Comparison of ENCODE assay signal across 8 cellular contexts in the genomic region with DNA sequence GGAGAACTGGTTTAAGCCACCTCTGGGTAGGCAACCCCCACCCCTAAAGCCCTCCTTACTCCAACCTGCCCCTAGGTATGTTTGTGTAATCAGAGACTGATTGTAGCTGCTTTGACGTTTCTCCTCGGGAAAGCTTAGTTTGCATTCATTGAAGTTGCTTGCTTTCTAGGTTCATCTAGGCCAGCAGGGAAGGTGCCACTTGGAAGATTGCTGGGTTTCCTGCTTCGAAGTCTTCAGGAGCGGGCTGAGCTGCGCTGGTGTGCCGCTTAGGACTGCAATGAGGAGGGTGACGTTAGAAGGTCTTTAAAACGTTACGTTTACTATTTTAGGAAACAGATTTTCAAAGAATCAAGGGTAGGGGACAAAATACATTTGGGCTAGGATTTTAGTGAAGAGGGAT.
DNase-seq lines count a peak whose midpoint lies in the region; ATAC-seq and TF ChIP-seq lines count a peak whose summit lies in the region.

No MANE protein-coding gene starts in this region.

- peaks cover 3 to 6% of the 10 kb centered on the region in 2 donors for H3K4me1 ChIP-seq in mucosa of rectum (ENCODE audit: control insufficient read depth in 2 of 2, insufficient read depth in 2 of 2, low read length in 2 of 2)

- H3K9ac ChIP-seq in mucosa of rectum (ENCODE audit: low read depth in 1 of 2, low read length in 2 of 2), result peak overlapping the region; percentile 0 to 75

- in situ Hi-C loops in astrocyte of the spinal cord (cut with HindIII; ENCODE audit: low sequenced_read_pairs), result no loop called here

- ATAC-seq in HG03135 (IDR thresholded peaks at IDR 0.05; ENCODE audit: unreplicated experiment), result no peak
- no peak for ATAC-seq in GM21737 (IDR thresholded peaks at IDR 0.05; ENCODE audit: unreplicated experiment)

- POLR2A ChIA-PET in BJ (lab: Charles Lee), result interaction anchor here (0.5 kb wide), 1 partner anchor 509 kb away, joined by 4 read pairs; no protein-coding TSS in a partner anchor

- TF ChIP-seq CTCF in BJ (IDR thresholded peaks at IDR 0.05; ENCODE audit: insufficient read depth, low read depth, low read length), result no peak
- TF ChIP-seq CTCF in HFF-Myc (IDR thresholded peaks at IDR 0.05; ENCODE audit: low read depth, low read length, missing control alignments), result no peak
- no peak for TF ChIP-seq CTCF in astrocyte of the spinal cord (IDR thresholded peaks at IDR 0.05; ENCODE audit: low read depth, low read length)

- H3K27me3 ChIP-seq in BJ (ENCODE audit: control insufficient read depth, insufficient read depth, low read length), result no peaks in the 10 kb centered on the region
- H3K27me3 ChIP-seq in mucosa of rectum (ENCODE audit: control insufficient read depth in 2 of 2, insufficient read depth in 2 of 2, low read length in 2 of 2), result peaks cover 6 to 20% of the 10 kb centered on the region in 2 donors

- peak overlapping the region; percentile 65 for H3K4me3 ChIP-seq in BJ (ENCODE audit: low read depth, low read length)
- H3K4me3 ChIP-seq in HFF-Myc (replicated peaks; ENCODE audit: low read depth, low read length), result 0 out of 2 replicates have a peak overlapping the region, but pooled peaks have one; percentile 67
- no peak overlapping the region for H3K4me3 ChIP-seq in astrocyte of the spinal cord (ENCODE audit: low read depth, low read length)
- H3K4me3 ChIP-seq in mucosa of rectum (ENCODE audit: low read length in 2 of 2), result peak overlapping the region in 1 of 2 donors; percentile 88

- peak overlapping the region; percentile 76 to 82 for H3K27ac ChIP-seq in mucosa of rectum (ENCODE audit: low read depth in 2 of 2, low read length in 2 of 2)

- DNase-seq in BJ (ENCODE audit: low read depth), result no peak
- DNase-seq in HFF-Myc (ENCODE audit: extremely low read depth, low read depth), result no peak
- DNase-seq in astrocyte of the spinal cord (ENCODE audit: low read depth, low spot score), result peak; percentile 34
- DNase-seq in GOT3 (lab: John Stamatoyannopoulos, UW), result no peak
- DNase-seq in NOMO-1 (lab: John Stamatoyannopoulos, UW; ENCODE audit: unreplicated experiment in 2 of 2), result no peak

- H3K36me3 ChIP-seq in BJ (ENCODE audit: control insufficient read depth, insufficient read depth, low read length), result no peaks in the 10 kb centered on the region
- no peaks in the 10 kb centered on the region for H3K36me3 ChIP-seq in mucosa of rectum (ENCODE audit: control insufficient read depth in 2 of 2, insufficient read depth in 2 of 2, low read length in 2 of 2)

- CTCF ChIA-PET in BJ (lab: Yijun Ruan, JAX), result interaction anchor here (1.2 to 4.3 kb wide), 5 partner anchors 92 to 561 kb away, joined by 3 to 26 read pairs (median 6); partner anchors contain the start of gene PRDM1

- no peaks in the 10 kb centered on the region for H3K9me3 ChIP-seq in mucosa of rectum (ENCODE audit: control insufficient read depth in 2 of 2, low read length in 2 of 2)
